33 cellular contexts compared by ENCODE assay signal in genomic region chr21:30515681-30516080, GRCh38. TPM values are rescaled to one million over a fixed set of nuclear protein-coding genes. Genes with fewer than 3 reads are reported as not detected.
"Had no signal": no experiment of that assay in that cellular context is flagged by ENCODE, and none has a peak within 500 bp of the region (broad histone marks: within the 10 kb centered on the region; RNA-seq: fewer than 3 reads in every experiment).

No MANE protein-coding gene starts in this region.

- H3K4me3 ChIP-seq: ascending aorta, breast epithelium, cardiac muscle cell, colonic mucosa, dorsolateral prefrontal cortex, esophagus muscularis mucosa, gastrocnemius medialis, heart left ventricle had no signal

- DNase-seq: activated CD4-positive, alpha-beta memory T cell treated with anti-CD3 and anti-CD28 coated beads, Interleukin-2, amount 10 ng/mL, durations not matched to agents 7 days and 5 days; activated CD4-positive, alpha-beta T cell treated with anti-CD3 and anti-CD28 coated beads for 1 hour; activated CD4-positive, alpha-beta T cell treated with anti-CD3 and anti-CD28 coated beads for 4 hours; activated CD4-positive, alpha-beta T cell treated with anti-CD3 and anti-CD28 coated beads, Interleukin-2, amount 10 ng/mL, durations not matched to agents 7 days and 5 days; activated CD4-positive, alpha-beta T cell treated with anti-CD3 and anti-CD28 coated beads, Interleukin-2, amount 50 U/mL, for 4 hours; activated CD8-positive, alpha-beta memory T cell treated with anti-CD3 and anti-CD28 coated beads, Interleukin-2, amount 50 U/mL, for 48 hours; activated gamma-delta T cell; activated naive CD4-positive, alpha-beta T cell; activated naive CD4-positive, alpha-beta T cell treated with anti-CD3 and anti-CD28 coated beads, Interleukin-2, amount 10 ng/mL, durations not matched to agents 7 days and 5 days; activated naive CD8-positive, alpha-beta T cell treated with anti-CD3 and anti-CD28 coated beads, Interleukin-2, amount 10 ng/mL, durations not matched to agents 7 days and 5 days; activated T-cell treated with anti-CD3 and anti-CD28 coated beads for 4 hours; activated T-cell treated with anti-CD3 and anti-CD28 coated beads, Interleukin-2, amount 50 U/mL, for 24 hours; activated T-cell treated with anti-CD3 and anti-CD28 coated beads, Interleukin-2, amount 50 U/mL, for 72 hours; central memory CD4-positive, alpha-beta T cell; cerebellar nuclear complex; colonic mucosa; dorsolateral prefrontal cortex; effector memory CD4-positive, alpha-beta T cell; endodermal cell; erythroblast; foreskin keratinocyte; gastrocnemius medialis; glutamatergic neuron; heart left ventricle; T-helper 2 cell had no signal

- H3K36me3 ChIP-seq: ascending aorta, breast epithelium, cardiac muscle cell, colonic mucosa, esophagus muscularis mucosa, gastrocnemius medialis, heart left ventricle had no signal

- ATAC-seq: activated naive CD4-positive, alpha-beta T cell treated with anti-CD3 and anti-CD28 coated beads, Interleukin-2, amount 50 U/mL, for 72 hours; activated T-cell treated with anti-CD3 and anti-CD28 coated beads, Interleukin-2, amount 50 U/mL, for 72 hours; foreskin keratinocyte; gastrocnemius medialis; heart left ventricle had no signal

- H3K9me3 Mint-ChIP-seq: activated CD4-positive, alpha-beta memory T cell treated with anti-CD3 and anti-CD28 coated beads, Interleukin-2, amount 10 ng/mL, durations not matched to agents 7 days and 5 days; activated CD4-positive, alpha-beta T cell treated with anti-CD3 and anti-CD28 coated beads, Interleukin-2, amount 10 ng/mL, durations not matched to agents 7 days and 5 days; activated naive CD4-positive, alpha-beta T cell treated with anti-CD3 and anti-CD28 coated beads, Interleukin-2, amount 10 ng/mL, durations not matched to agents 7 days and 5 days; activated T-cell treated with anti-CD3 and anti-CD28 coated beads, Interleukin-2, amount 50 U/mL, for 24 hours; brain had no signal

- H3K27me3 Mint-ChIP-seq: activated CD4-positive, alpha-beta memory T cell treated with anti-CD3 and anti-CD28 coated beads, Interleukin-2, amount 10 ng/mL, durations not matched to agents 7 days and 5 days; activated CD4-positive, alpha-beta T cell treated with anti-CD3 and anti-CD28 coated beads, Interleukin-2, amount 10 ng/mL, durations not matched to agents 7 days and 5 days; activated naive CD4-positive, alpha-beta T cell treated with anti-CD3 and anti-CD28 coated beads, Interleukin-2, amount 10 ng/mL, durations not matched to agents 7 days and 5 days; activated naive CD8-positive, alpha-beta T cell treated with anti-CD3 and anti-CD28 coated beads, Interleukin-2, amount 10 ng/mL, durations not matched to agents 7 days and 5 days; activated T-cell treated with anti-CD3 and anti-CD28 coated beads, Interleukin-2, amount 50 U/mL, for 24 hours; brain; dendritic cell treated with granulocyte-macrophage colony-stimulating factor and Interleukin-4, amounts not matched to agents 40 ng/mL and 50 ng/mL, for 4 days had no signal

- H3K27me3 ChIP-seq: ascending aorta, breast epithelium, cardiac muscle cell, colonic mucosa, dorsolateral prefrontal cortex, esophagus muscularis mucosa, foreskin keratinocyte, gastrocnemius medialis, heart left ventricle had no signal

- H3K4me1 Mint-ChIP-seq: activated CD4-positive, alpha-beta memory T cell treated with anti-CD3 and anti-CD28 coated beads, Interleukin-2, amount 10 ng/mL, durations not matched to agents 7 days and 5 days; activated CD4-positive, alpha-beta T cell treated with anti-CD3 and anti-CD28 coated beads, Interleukin-2, amount 10 ng/mL, durations not matched to agents 7 days and 5 days; activated naive CD4-positive, alpha-beta T cell treated with anti-CD3 and anti-CD28 coated beads, Interleukin-2, amount 10 ng/mL, durations not matched to agents 7 days and 5 days; activated naive CD8-positive, alpha-beta T cell treated with anti-CD3 and anti-CD28 coated beads, Interleukin-2, amount 10 ng/mL, durations not matched to agents 7 days and 5 days; brain; endodermal cell had no signal

- H3K4me3 Mint-ChIP-seq: activated CD4-positive, alpha-beta memory T cell treated with anti-CD3 and anti-CD28 coated beads, Interleukin-2, amount 10 ng/mL, durations not matched to agents 7 days and 5 days; activated CD4-positive, alpha-beta T cell treated with anti-CD3 and anti-CD28 coated beads, Interleukin-2, amount 10 ng/mL, durations not matched to agents 7 days and 5 days; activated naive CD4-positive, alpha-beta T cell treated with anti-CD3 and anti-CD28 coated beads, Interleukin-2, amount 10 ng/mL, durations not matched to agents 7 days and 5 days; activated naive CD8-positive, alpha-beta T cell treated with anti-CD3 and anti-CD28 coated beads, Interleukin-2, amount 10 ng/mL, durations not matched to agents 7 days and 5 days; activated T-cell treated with anti-CD3 and anti-CD28 coated beads, Interleukin-2, amount 50 U/mL, for 24 hours; activated T-cell treated with anti-CD3 and anti-CD28 coated beads, Interleukin-2, amount 50 U/mL, for 72 hours; brain; dendritic cell treated with granulocyte-macrophage colony-stimulating factor and Interleukin-4, amounts not matched to agents 40 ng/mL and 50 ng/mL, for 4 days; endodermal cell had no signal

- H3K27ac Mint-ChIP-seq: activated CD4-positive, alpha-beta memory T cell treated with anti-CD3 and anti-CD28 coated beads, Interleukin-2, amount 10 ng/mL, durations not matched to agents 7 days and 5 days; activated CD4-positive, alpha-beta T cell treated with anti-CD3 and anti-CD28 coated beads, Interleukin-2, amount 10 ng/mL, durations not matched to agents 7 days and 5 days; activated naive CD4-positive, alpha-beta T cell treated with anti-CD3 and anti-CD28 coated beads, Interleukin-2, amount 10 ng/mL, durations not matched to agents 7 days and 5 days; activated naive CD4-positive, alpha-beta T cell treated with anti-CD3 and anti-CD28 coated beads, Interleukin-2, amount 50 U/mL, for 72 hours; activated naive CD8-positive, alpha-beta T cell treated with anti-CD3 and anti-CD28 coated beads, Interleukin-2, amount 10 ng/mL, durations not matched to agents 7 days and 5 days; activated T-cell treated with anti-CD3 and anti-CD28 coated beads, Interleukin-2, amount 50 U/mL, for 24 hours; activated T-cell treated with anti-CD3 and anti-CD28 coated beads, Interleukin-2, amount 50 U/mL, for 72 hours; dendritic cell treated with granulocyte-macrophage colony-stimulating factor and Interleukin-4, amounts not matched to agents 40 ng/mL and 50 ng/mL, for 4 days; endodermal cell had no signal

- H3K27ac ChIP-seq: ascending aorta, breast epithelium, cardiac muscle cell, colonic mucosa, dorsolateral prefrontal cortex, esophagus muscularis mucosa, foreskin keratinocyte, gastrocnemius medialis, heart left ventricle had no signal

- H3K9me3 ChIP-seq: ascending aorta, breast epithelium, esophagus muscularis mucosa, gastrocnemius medialis, heart left ventricle had no signal

- H3K4me1 ChIP-seq: ascending aorta, breast epithelium, colonic mucosa, esophagus muscularis mucosa, foreskin keratinocyte, gastrocnemius medialis, heart left ventricle had no signal

RNA-seq across cellular contexts. Expression of gene KRTAP19-5, which starts 13.7 kb away (rescaled TPM):
- total RNA-seq: activated CD4-positive, alpha-beta memory T cell treated with anti-CD3 and anti-CD28 coated beads, Interleukin-2, amount 10 ng/mL, durations not matched to agents 7 days and 5 days; activated CD4-positive, alpha-beta T cell treated with anti-CD3 and anti-CD28 coated beads, Interleukin-2, amount 10 ng/mL, durations not matched to agents 7 days and 5 days; activated naive CD4-positive, alpha-beta T cell treated with anti-CD3 and anti-CD28 coated beads, Interleukin-2, amount 50 U/mL, for 72 hours; activated naive CD8-positive, alpha-beta T cell treated with anti-CD3 and anti-CD28 coated beads, Interleukin-2, amount 10 ng/mL, durations not matched to agents 7 days and 5 days; activated T-cell treated with anti-CD3 and anti-CD28 coated beads, Interleukin-2, amount 50 U/mL, for 72 hours; ascending aorta; breast epithelium; cardiac muscle cell; colonic mucosa; endodermal cell; esophagus muscularis mucosa; foreskin keratinocyte; gastrocnemius medialis; heart left ventricle; T-helper 1 cell treated with Interleukin-12 subunit alpha and Interleukin-12 subunit beta and Interleukin-4 antibody, amounts not matched to agents 30 ng/mL and 1 ng/mL, for 36 hours had no signal
- polyA plus RNA-seq: cardiac muscle cell, foreskin keratinocyte, heart left ventricle had no signal

RNA-seq across cellular contexts. Expression of gene KRTAP19-4, which starts 18.7 kb away (rescaled TPM):
- total RNA-seq: activated CD4-positive, alpha-beta memory T cell treated with anti-CD3 and anti-CD28 coated beads, Interleukin-2, amount 10 ng/mL, durations not matched to agents 7 days and 5 days; activated CD4-positive, alpha-beta T cell treated with anti-CD3 and anti-CD28 coated beads, Interleukin-2, amount 10 ng/mL, durations not matched to agents 7 days and 5 days; activated naive CD4-positive, alpha-beta T cell treated with anti-CD3 and anti-CD28 coated beads, Interleukin-2, amount 50 U/mL, for 72 hours; activated naive CD8-positive, alpha-beta T cell treated with anti-CD3 and anti-CD28 coated beads, Interleukin-2, amount 10 ng/mL, durations not matched to agents 7 days and 5 days; activated T-cell treated with anti-CD3 and anti-CD28 coated beads, Interleukin-2, amount 50 U/mL, for 72 hours; ascending aorta; breast epithelium; cardiac muscle cell; colonic mucosa; dorsolateral prefrontal cortex; endodermal cell; esophagus muscularis mucosa; foreskin keratinocyte; gastrocnemius medialis; heart left ventricle; T-helper 1 cell treated with Interleukin-12 subunit alpha and Interleukin-12 subunit beta and Interleukin-4 antibody, amounts not matched to agents 30 ng/mL and 1 ng/mL, for 36 hours had no signal
- polyA plus RNA-seq: cardiac muscle cell, foreskin keratinocyte, heart left ventricle had no signal

RNA-seq across cellular contexts. Expression of gene KRTAP19-3, which starts 23.9 kb away (rescaled TPM):
- total RNA-seq: activated CD4-positive, alpha-beta memory T cell treated with anti-CD3 and anti-CD28 coated beads, Interleukin-2, amount 10 ng/mL, durations not matched to agents 7 days and 5 days; activated CD4-positive, alpha-beta T cell treated with anti-CD3 and anti-CD28 coated beads, Interleukin-2, amount 10 ng/mL, durations not matched to agents 7 days and 5 days; activated naive CD4-positive, alpha-beta T cell treated with anti-CD3 and anti-CD28 coated beads, Interleukin-2, amount 50 U/mL, for 72 hours; activated naive CD8-positive, alpha-beta T cell treated with anti-CD3 and anti-CD28 coated beads, Interleukin-2, amount 10 ng/mL, durations not matched to agents 7 days and 5 days; activated T-cell treated with anti-CD3 and anti-CD28 coated beads, Interleukin-2, amount 50 U/mL, for 72 hours; ascending aorta; breast epithelium; cardiac muscle cell; colonic mucosa; dorsolateral prefrontal cortex; endodermal cell; esophagus muscularis mucosa; foreskin keratinocyte; heart left ventricle; T-helper 1 cell treated with Interleukin-12 subunit alpha and Interleukin-12 subunit beta and Interleukin-4 antibody, amounts not matched to agents 30 ng/mL and 1 ng/mL, for 36 hours had no signal
- polyA plus RNA-seq: cardiac muscle cell, foreskin keratinocyte, heart left ventricle had no signal

RNA-seq across cellular contexts. Expression of gene KRTAP19-6, which starts 26.0 kb away (rescaled TPM):
- total RNA-seq: activated CD4-positive, alpha-beta memory T cell treated with anti-CD3 and anti-CD28 coated beads, Interleukin-2, amount 10 ng/mL, durations not matched to agents 7 days and 5 days; activated CD4-positive, alpha-beta T cell treated with anti-CD3 and anti-CD28 coated beads, Interleukin-2, amount 10 ng/mL, durations not matched to agents 7 days and 5 days; activated naive CD4-positive, alpha-beta T cell treated with anti-CD3 and anti-CD28 coated beads, Interleukin-2, amount 50 U/mL, for 72 hours; activated naive CD8-positive, alpha-beta T cell treated with anti-CD3 and anti-CD28 coated beads, Interleukin-2, amount 10 ng/mL, durations not matched to agents 7 days and 5 days; activated T-cell treated with anti-CD3 and anti-CD28 coated beads, Interleukin-2, amount 50 U/mL, for 72 hours; ascending aorta; breast epithelium; cardiac muscle cell; colonic mucosa; dorsolateral prefrontal cortex; endodermal cell; esophagus muscularis mucosa; foreskin keratinocyte; gastrocnemius medialis; heart left ventricle; T-helper 1 cell treated with Interleukin-12 subunit alpha and Interleukin-12 subunit beta and Interleukin-4 antibody, amounts not matched to agents 30 ng/mL and 1 ng/mL, for 36 hours had no signal
- polyA plus RNA-seq: cardiac muscle cell, foreskin keratinocyte, heart left ventricle had no signal

RNA-seq across cellular contexts. Expression of gene KRTAP19-2, which starts 28.4 kb away (rescaled TPM):
- total RNA-seq: activated CD4-positive, alpha-beta memory T cell treated with anti-CD3 and anti-CD28 coated beads, Interleukin-2, amount 10 ng/mL, durations not matched to agents 7 days and 5 days; activated CD4-positive, alpha-beta T cell treated with anti-CD3 and anti-CD28 coated beads, Interleukin-2, amount 10 ng/mL, durations not matched to agents 7 days and 5 days; activated naive CD4-positive, alpha-beta T cell treated with anti-CD3 and anti-CD28 coated beads, Interleukin-2, amount 50 U/mL, for 72 hours; activated naive CD8-positive, alpha-beta T cell treated with anti-CD3 and anti-CD28 coated beads, Interleukin-2, amount 10 ng/mL, durations not matched to agents 7 days and 5 days; activated T-cell treated with anti-CD3 and anti-CD28 coated beads, Interleukin-2, amount 50 U/mL, for 72 hours; ascending aorta; breast epithelium; cardiac muscle cell; colonic mucosa; dorsolateral prefrontal cortex; endodermal cell; esophagus muscularis mucosa; foreskin keratinocyte; gastrocnemius medialis; heart left ventricle; T-helper 1 cell treated with Interleukin-12 subunit alpha and Interleukin-12 subunit beta and Interleukin-4 antibody, amounts not matched to agents 30 ng/mL and 1 ng/mL, for 36 hours had no signal
- polyA plus RNA-seq: cardiac muscle cell, foreskin keratinocyte, heart left ventricle had no signal
